Comparison of ENCODE assay signal across 29 cellular contexts in genomic region chr1:87034351-87034750, GRCh38.
"Had no signal": no experiment of that assay in that cellular context is flagged by ENCODE, and none has a peak within 500 bp of the region (broad histone marks: within the 10 kb centered on the region; RNA-seq: fewer than 3 reads in every experiment).

No MANE protein-coding gene starts in this region.

- H3K4me1 ChIP-seq: colonic mucosa, esophagus muscularis mucosa, esophagus squamous epithelium, foreskin keratinocyte, gastrocnemius medialis, gastroesophageal sphincter, heart left ventricle, heart right ventricle had no signal

- H3K27ac Mint-ChIP-seq: dendritic cell treated with granulocyte-macrophage colony-stimulating factor and Interleukin-4, amounts not matched to agents 40 ng/mL and 50 ng/mL, for 4 days; effector memory CD8-positive, alpha-beta T cell; endodermal cell had no signal

- H3K27me3 Mint-ChIP-seq: dendritic cell treated with granulocyte-macrophage colony-stimulating factor and Interleukin-4, amounts not matched to agents 40 ng/mL and 50 ng/mL, for 4 days; effector memory CD8-positive, alpha-beta T cell had no signal

- ATAC-seq: effector memory CD8-positive, alpha-beta T cell; esophagus mucosa; foreskin keratinocyte; gastrocnemius medialis; gastroesophageal sphincter; heart left ventricle; heart right ventricle had no signal

- FAIRE-seq: colon, endometrium, endothelial cell of umbilical vein had no signal

- DNase-seq: colonic mucosa; cortex of kidney; dermis blood vessel endothelial cell; dorsolateral prefrontal cortex; effector CD4-positive, alpha-beta T cell; effector CD8-positive, alpha-beta T cell; effector memory CD4-positive, alpha-beta T cell; effector memory CD8-positive, alpha-beta T cell; endodermal cell; erythroblast; esophagus squamous epithelium; foreskin fibroblast; foreskin keratinocyte; foreskin melanocyte; gastrocnemius medialis; glutamatergic neuron; head of caudate nucleus; heart left ventricle; heart right ventricle had no signal

- H3K4me3 Mint-ChIP-seq: dendritic cell treated with granulocyte-macrophage colony-stimulating factor and Interleukin-4, amounts not matched to agents 40 ng/mL and 50 ng/mL, for 4 days; effector memory CD8-positive, alpha-beta T cell; endodermal cell had no signal

- H2AFZ ChIP-seq: hepatocyte had no signal

- H3K27ac ChIP-seq: colonic mucosa, coronary artery, dorsolateral prefrontal cortex, epithelial cell of prostate, esophagus muscularis mucosa, esophagus squamous epithelium, foreskin keratinocyte, gastrocnemius medialis, gastroesophageal sphincter, heart left ventricle, heart right ventricle, hepatocyte had no signal

- H3K4me2 ChIP-seq: hepatocyte had no signal

- H3K4me3 ChIP-seq: colonic mucosa, coronary artery, dorsolateral prefrontal cortex, esophagus muscularis mucosa, esophagus squamous epithelium, gastrocnemius medialis, gastroesophageal sphincter, heart left ventricle, heart right ventricle, hepatocyte had no signal

- H3K9me3 ChIP-seq: colonic mucosa, esophagus muscularis mucosa, esophagus squamous epithelium, gastrocnemius medialis, gastroesophageal sphincter, heart right ventricle had no signal

- H3K27me3 ChIP-seq: colonic mucosa, dorsolateral prefrontal cortex, esophagus muscularis mucosa, esophagus squamous epithelium, foreskin keratinocyte, gastrocnemius medialis, gastroesophageal sphincter, heart left ventricle, heart right ventricle, hepatocyte had no signal

- H3K36me3 ChIP-seq: colonic mucosa, esophagus muscularis mucosa, esophagus squamous epithelium, gastrocnemius medialis, gastroesophageal sphincter, heart left ventricle, heart right ventricle had no signal

- H3K9me3 Mint-ChIP-seq: dendritic cell treated with granulocyte-macrophage colony-stimulating factor and Interleukin-4, amounts not matched to agents 40 ng/mL and 50 ng/mL, for 4 days; effector memory CD8-positive, alpha-beta T cell; endodermal cell had no signal
